In the genomic region with DNA sequence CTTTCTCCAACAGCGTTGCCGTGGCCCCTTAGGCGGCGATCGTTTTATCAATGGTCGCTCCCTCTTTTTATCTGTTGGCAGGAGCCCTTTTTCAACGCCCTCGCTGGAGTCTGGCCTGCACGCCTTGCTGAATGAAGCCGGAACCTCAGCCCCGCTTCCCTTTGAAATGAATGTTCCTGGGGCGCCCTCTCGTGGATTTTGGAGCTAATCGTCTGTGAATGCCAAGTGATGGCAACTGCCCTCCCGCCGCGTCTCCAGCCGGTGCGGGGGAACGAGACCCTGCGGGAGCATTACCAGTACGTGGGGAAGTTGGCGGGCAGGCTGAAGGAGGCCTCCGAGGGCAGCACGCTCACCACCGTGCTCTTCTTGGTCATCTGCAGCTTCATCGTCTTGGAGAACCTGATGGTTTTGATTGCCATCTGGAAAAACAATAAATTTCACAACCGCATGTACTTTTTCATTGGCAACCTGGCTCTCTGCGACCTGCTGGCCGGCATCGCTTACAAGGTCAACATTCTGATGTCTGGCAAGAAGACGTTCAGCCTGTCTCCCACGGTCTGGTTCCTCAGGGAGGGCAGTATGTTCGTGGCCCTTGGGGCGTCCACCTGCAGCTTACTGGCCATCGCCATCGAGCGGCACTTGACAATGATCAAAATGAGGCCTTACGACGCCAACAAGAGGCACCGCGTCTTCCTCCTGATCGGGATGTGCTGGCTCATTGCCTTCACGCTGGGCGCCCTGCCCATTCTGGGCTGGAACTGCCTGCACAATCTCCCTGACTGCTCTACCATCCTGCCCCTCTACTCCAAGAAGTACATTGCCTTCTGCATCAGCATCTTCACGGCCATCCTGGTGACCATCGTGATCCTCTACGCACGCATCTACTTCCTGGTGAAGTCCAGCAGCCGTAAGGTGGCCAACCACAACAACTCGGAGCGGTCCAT, we compare ENCODE assay signal across 8 cellular contexts. TPM values are rescaled to one million over a fixed set of nuclear protein-coding genes. Genes with fewer than 3 reads are reported as not detected.
DNase-seq lines count a peak whose midpoint lies in the region; ATAC-seq and TF ChIP-seq lines count a peak whose summit lies in the region.

No MANE protein-coding gene starts in this region.

- no peak for ATAC-seq in HG03097 (IDR thresholded peaks at IDR 0.05; ENCODE audit: low FRiP score, unreplicated experiment)

- H3K9ac ChIP-seq in mammary epithelial cell (ENCODE audit: insufficient read depth, low read length): no peak overlapping the region

- H2AFZ ChIP-seq in mammary epithelial cell (ENCODE audit: low read depth, low read length): peak overlapping the region; percentile 44

- H3K4me2 ChIP-seq in mammary epithelial cell (ENCODE audit: insufficient read depth, low read depth, low read length): peak overlapping the region; percentile 39

- intact Hi-C loops in mammary epithelial cell (cut with micrococcal nuclease): loop anchor here (1.0 to 5.0 kb wide), 6 partner anchors 264 to 894 kb away; no protein-coding TSS in a partner anchor

- H3K9me3 ChIP-seq in HAP-1 (no peaks in the 10 kb centered on the region), WERI-Rb-1 (ENCODE audit: severe bottlenecking) (no peaks in the 10 kb centered on the region), mammary epithelial cell (replicated peaks; ENCODE audit: insufficient read depth, low read length) (no peaks in the 10 kb centered on the region)

- H3K36me3 ChIP-seq in HAP-1 (replicated peaks) (no peaks in the 10 kb centered on the region), WERI-Rb-1 (peaks cover 10% of the 10 kb centered on the region; the same call in 1 of the 2 replicates), mammary epithelial cell (ENCODE audit: insufficient read depth, low read length) (no peaks in the 10 kb centered on the region)

- CTCF ChIA-PET in mammary epithelial cell (lab: Charles Lee; ENCODE audit: low non-redundant PET): interaction anchor here (0.6 kb wide), 1 partner anchor 188 kb away, joined by 3 read pairs; no protein-coding TSS in a partner anchor

- DNase-seq in COLO829 (ENCODE audit: low spot score) (peak; percentile 69), HAP-1 (ENCODE audit: low spot score in 2 of 2) (peak; percentile 68 to 91), NCI-H2081 (lab: John Stamatoyannopoulos, UW) (peak; percentile 68 to 81), WERI-Rb-1 (peak; percentile 89), mammary epithelial cell (peak; percentile 61), inferior parietal cortex (ENCODE audit: extremely low spot score) (peak; percentile 94)
- DNase-seq in stimulated activated CD4-positive, alpha-beta T cell treated with anti-CD3 and anti-CD28 coated beads, Interleukin-15, amount 100 ng/mL, for 24 hours: peak; percentile 90

- BruUV-seq in mammary epithelial cell (replicated peaks; lab: Mats Ljungman, UMichigan): no TSS peak

- dilution Hi-C loops in mammary epithelial cell (cut with HindIII; ENCODE audit: low sequenced_read_pairs): loop anchor here (25.0 kb wide), 1 partner anchor 389 kb away; no protein-coding TSS in a partner anchor

- 56% methylated on average over 22 of the region's 52 CpGs for WGBS in mammary epithelial cell (ENCODE audit: low coverage, missing lambda C conversion rate)

- no peaks in the 10 kb centered on the region for H3K79me2 ChIP-seq in mammary epithelial cell (ENCODE audit: insufficient read depth, low read length)

- peak; percentile 73 for TF ChIP-seq CTCF in WERI-Rb-1 (IDR thresholded peaks at IDR 0.05; ENCODE audit: low read depth, low read length)
- peak; percentile 61 to 80 for TF ChIP-seq CTCF in mammary epithelial cell (conservative IDR thresholded peaks at IDR 0.05 in 1 of 2, IDR thresholded peaks at IDR 0.05 in 1 of 2; ENCODE audit: extremely low read depth in 1 of 2, insufficient read depth in 1 of 2, low read depth in 1 of 2, low read length in 2 of 2)

- no peak overlapping the region for H3K4me3 ChIP-seq in HAP-1
- H3K4me3 ChIP-seq in WERI-Rb-1 (ENCODE audit: low read depth, low read length): no peak overlapping the region
- H3K4me3 ChIP-seq in mammary epithelial cell (replicated peaks in 1 of 3; ENCODE audit: insufficient read depth in 1 of 3, low read depth in 2 of 3, low read length in 3 of 3): peak overlapping the region in 1 of 3 experiments; percentile 13

- H3K27ac ChIP-seq in WERI-Rb-1 (no peak overlapping the region), mammary epithelial cell (ENCODE audit: insufficient read depth, low read depth, low read length) (no peak overlapping the region)

- H4K20me1 ChIP-seq in mammary epithelial cell (ENCODE audit: insufficient read depth, low read length): no peaks in the 10 kb centered on the region

- in situ Hi-C loops in HAP-1 (cut with MboI; ENCODE audit: low sequenced_read_pairs) (loop anchor here (5.0 to 25.0 kb wide), 2 partner anchors 414 to 1049 kb away; no protein-coding TSS in a partner anchor), mammary epithelial cell (cut with MboI; ENCODE audit: low sequenced_read_pairs in 2 of 2) (loop anchor here (5.0 to 25.0 kb wide), 5 partner anchors 276 to 1039 kb away; a partner anchor contains a TSS)

- peaks cover 7% of the 10 kb centered on the region; the same call in 1 of the 2 replicates for H3K27me3 ChIP-seq in HAP-1 (ENCODE audit: low read depth)
- no peaks in the 10 kb centered on the region for H3K27me3 ChIP-seq in WERI-Rb-1 (ENCODE audit: insufficient read depth, low read depth, severe bottlenecking)
- no peaks in the 10 kb centered on the region for H3K27me3 ChIP-seq in mammary epithelial cell (ENCODE audit: insufficient read depth, low read length)

- H3K4me1 ChIP-seq in HAP-1 (no peaks in the 10 kb centered on the region), mammary epithelial cell (ENCODE audit: insufficient read depth, low read length) (peaks cover 4% of the 10 kb centered on the region)

RNA-seq across cellular contexts. Expression of a gene that starts 10.0 kb away (rescaled TPM):
- total RNA-seq in mammary epithelial cell: 1 to 10 TPM; 2.5 to 6.0 TPM
- polyA plus RNA-seq in mammary epithelial cell: 7.6 TPM
- polyA minus RNA-seq in mammary epithelial cell: 10.3 TPM
